29 cellular contexts compared by ENCODE assay signal in genomic region chr1:217379338-217379737, GRCh38.
"Had no signal": no experiment of that assay in that cellular context is flagged by ENCODE, and none has a peak within 500 bp of the region (broad histone marks: within the 10 kb centered on the region; RNA-seq: fewer than 3 reads in every experiment).

No MANE protein-coding gene starts in this region.

- H3K4me1 ChIP-seq: stomach, suprapubic skin, testis, thyroid gland, tibial artery, tibial nerve, transverse colon, upper lobe of left lung, upper lobe of right lung, uterus, vagina had no signal

- H3K27ac ChIP-seq: stomach, suprapubic skin, testis, thoracic aorta, thyroid gland, tibial artery, tibial nerve, transverse colon, upper lobe of left lung, upper lobe of right lung, uterus, vagina had no signal

- DNase-seq: stimulated activated CD4-positive, alpha-beta T cell treated with anti-CD3 and anti-CD28 coated beads, Interleukin-2, amount 100 ng/mL, for 48 hours; stimulated activated CD4-positive, alpha-beta T cell treated with anti-CD3 and anti-CD28 coated beads, Interleukin-4, amount 100 ng/mL, for 1 hour; stimulated activated CD4-positive, alpha-beta T cell treated with anti-CD3 and anti-CD28 coated beads, Interleukin-4, amount 100 ng/mL, for 24 hours; stimulated activated CD4-positive, alpha-beta T cell treated with anti-CD3 and anti-CD28 coated beads, Interleukin-4, amount 100 ng/mL, for 4 hours; stimulated activated CD8-positive, alpha-beta memory T cell treated with anti-CD3 and anti-CD28 coated beads, Interleukin-4, amount 100 ng/mL, for 48 hours; stimulated activated naive B cell treated with anti-CD40 and anti-IgM and Interleukin-4, amounts not matched to agents 10 μg/mL and 1 μg/mL and 100 μg/mL, for 72 hours; stimulated activated naive CD4-positive, alpha-beta T cell; stimulated activated naive CD4-positive, alpha-beta T cell treated with Interleukin-2 at 50 U/mL for 16 hours; stimulated activated naive CD8-positive, alpha-beta T cell treated with anti-CD3 and anti-CD28 coated beads, Interleukin-15, amount 100 ng/mL, for 72 hours; stimulated activated naive CD8-positive, alpha-beta T cell treated with anti-CD3 and anti-CD28 coated beads, Interleukin-15, Interleukin-2, amounts not matched to agents 100 U/mL and 50 U/mL, for 24 hours; stomach; substantia nigra; testis; thyroid gland; tibial artery; transverse colon; trophoblast cell; upper lobe of left lung; upper lobe of right lung; uterus had no signal

- H3K27me3 Mint-ChIP-seq: stimulated activated memory B cell treated with anti-CD40 and anti-IgM and Interleukin-4, amounts not matched to agents 10 μg/mL and 1 μg/mL and 100 μg/mL, for 72 hours; stimulated activated naive B cell treated with anti-CD40 and anti-IgM and Interleukin-4, amounts not matched to agents 10 μg/mL and 1 μg/mL and 100 μg/mL, for 72 hours; stimulated activated naive CD8-positive, alpha-beta T cell treated with anti-CD3 and anti-CD28 coated beads, Interleukin-15, amount 100 ng/mL, for 72 hours had no signal

- FAIRE-seq: urothelium cell line had no signal

- H3K27me3 ChIP-seq: stomach, suprapubic skin, testis, thyroid gland, tibial artery, tibial nerve, transverse colon, upper lobe of left lung, upper lobe of right lung, uterus, vagina had no signal

- H3K27ac Mint-ChIP-seq: stimulated activated effector memory CD8-positive, alpha-beta T cell treated with anti-CD3 and anti-CD28 coated beads, Interleukin-12 subunit alpha, Interleukin-12 subunit beta, amount 100 ng/mL, for 72 hours; stimulated activated memory B cell treated with anti-CD40 and anti-IgM and Interleukin-4, amounts not matched to agents 10 μg/mL and 1 μg/mL and 100 μg/mL, for 72 hours; stimulated activated naive B cell treated with anti-CD40 and anti-IgM and Interleukin-4, amounts not matched to agents 10 μg/mL and 1 μg/mL and 100 μg/mL, for 72 hours; stimulated activated naive CD8-positive, alpha-beta T cell treated with anti-CD3 and anti-CD28 coated beads, Interleukin-15, amount 100 ng/mL, for 72 hours; stimulated activated naive CD8-positive, alpha-beta T cell treated with anti-CD3 and anti-CD28 coated beads, Interleukin-15, Interleukin-2, amounts not matched to agents 100 ng/mL and 50 ng/mL, for 24 hours; type B pancreatic cell had no signal

- H3K9me3 ChIP-seq: suprapubic skin, testis, thoracic aorta, thyroid gland, upper lobe of right lung, uterus, vagina had no signal

- H3K4me1 Mint-ChIP-seq: stimulated activated effector memory CD8-positive, alpha-beta T cell treated with anti-CD3 and anti-CD28 coated beads, Interleukin-12 subunit alpha, Interleukin-12 subunit beta, amount 100 ng/mL, for 72 hours; stimulated activated memory B cell treated with anti-CD40 and anti-IgM and Interleukin-4, amounts not matched to agents 10 μg/mL and 1 μg/mL and 100 μg/mL, for 72 hours; stimulated activated naive B cell treated with anti-CD40 and anti-IgM and Interleukin-4, amounts not matched to agents 10 μg/mL and 1 μg/mL and 100 μg/mL, for 72 hours; stimulated activated naive CD8-positive, alpha-beta T cell treated with anti-CD3 and anti-CD28 coated beads, Interleukin-15, amount 100 ng/mL, for 72 hours had no signal

- H3K4me3 ChIP-seq: stomach, suprapubic skin, testis, thoracic aorta, thyroid gland, tibial artery, tibial nerve, transverse colon, upper lobe of left lung, upper lobe of right lung, uterus, vagina had no signal

- H3K4me3 Mint-ChIP-seq: stimulated activated effector memory CD8-positive, alpha-beta T cell treated with anti-CD3 and anti-CD28 coated beads, Interleukin-12 subunit alpha, Interleukin-12 subunit beta, amount 100 ng/mL, for 72 hours; stimulated activated memory B cell treated with anti-CD40 and anti-IgM and Interleukin-4, amounts not matched to agents 10 μg/mL and 1 μg/mL and 100 μg/mL, for 72 hours; stimulated activated naive B cell treated with anti-CD40 and anti-IgM and Interleukin-4, amounts not matched to agents 10 μg/mL and 1 μg/mL and 100 μg/mL, for 72 hours; stimulated activated naive CD8-positive, alpha-beta T cell treated with anti-CD3 and anti-CD28 coated beads, Interleukin-15, amount 100 ng/mL, for 72 hours; stimulated activated naive CD8-positive, alpha-beta T cell treated with anti-CD3 and anti-CD28 coated beads, Interleukin-15, Interleukin-2, amounts not matched to agents 100 ng/mL and 50 ng/mL, for 24 hours; type B pancreatic cell had no signal

- H3K36me3 ChIP-seq: stomach, suprapubic skin, thoracic aorta, thyroid gland, tibial artery, tibial nerve, transverse colon, upper lobe of left lung, upper lobe of right lung, uterus, vagina had no signal

- ATAC-seq: stimulated activated effector memory CD8-positive, alpha-beta T cell treated with anti-CD3 and anti-CD28 coated beads, Interleukin-12 subunit alpha, Interleukin-12 subunit beta, amount 100 ng/mL, for 72 hours; stimulated activated memory B cell treated with anti-CD40 and anti-IgM and Interleukin-4, amounts not matched to agents 10 μg/mL and 1 μg/mL and 100 μg/mL, for 72 hours; stimulated activated naive B cell treated with anti-CD40 and anti-IgM and Interleukin-4, amounts not matched to agents 10 μg/mL and 1 μg/mL and 100 μg/mL, for 72 hours; stimulated activated naive CD8-positive, alpha-beta T cell treated with anti-CD3 and anti-CD28 coated beads, Interleukin-15, amount 100 ng/mL, for 72 hours; stimulated activated naive CD8-positive, alpha-beta T cell treated with anti-CD3 and anti-CD28 coated beads, Interleukin-15, Interleukin-2, amounts not matched to agents 100 U/mL and 50 U/mL, for 24 hours; upper lobe of right lung had no signal

- H3K36me3 Mint-ChIP-seq: stimulated activated effector memory CD8-positive, alpha-beta T cell treated with anti-CD3 and anti-CD28 coated beads, Interleukin-12 subunit alpha, Interleukin-12 subunit beta, amount 100 ng/mL, for 72 hours; stimulated activated memory B cell treated with anti-CD40 and anti-IgM and Interleukin-4, amounts not matched to agents 10 μg/mL and 1 μg/mL and 100 μg/mL, for 72 hours; stimulated activated naive B cell treated with anti-CD40 and anti-IgM and Interleukin-4, amounts not matched to agents 10 μg/mL and 1 μg/mL and 100 μg/mL, for 72 hours; type B pancreatic cell had no signal
